In the genomic region with DNA sequence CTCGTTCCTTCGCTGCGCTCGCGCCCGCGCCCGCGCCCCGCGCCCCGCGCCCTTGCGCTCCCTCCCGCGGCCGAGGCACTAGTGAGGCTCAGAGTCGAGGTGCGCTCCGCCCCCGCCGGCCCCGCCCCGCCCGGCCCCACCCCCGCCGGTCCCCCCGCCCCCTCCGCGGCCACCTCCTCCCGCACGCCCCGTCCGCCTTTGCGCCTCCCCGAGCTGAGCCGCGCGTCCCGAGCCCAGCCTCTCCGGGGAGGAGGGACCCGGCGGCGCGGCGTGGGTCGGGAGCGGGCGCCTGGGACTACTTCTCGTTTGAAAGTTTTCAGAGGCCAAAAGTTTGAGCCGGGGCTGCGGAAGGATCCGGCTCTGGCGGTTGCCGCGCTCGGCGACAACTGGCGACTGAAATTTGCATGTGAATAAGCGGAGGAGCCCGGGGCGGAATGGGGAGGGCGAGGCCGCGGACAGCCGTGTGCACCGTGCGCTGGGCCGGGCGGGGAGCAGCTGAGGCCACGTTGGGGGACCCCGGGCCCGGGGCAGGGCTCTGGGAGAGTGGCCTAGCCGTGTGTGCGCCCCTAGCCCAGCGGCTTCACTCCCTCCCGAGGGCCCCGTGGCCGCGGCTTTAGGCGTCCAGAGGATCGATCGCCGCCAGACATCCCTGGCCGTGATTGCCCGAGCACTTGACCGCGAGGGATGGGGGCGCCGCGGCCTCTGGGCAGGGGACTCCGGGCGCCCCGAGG, we compare ENCODE assay signal across 1 cellular context.
TF ChIP-seq lines count a peak whose summit lies in the region.

Gene NOTCH1 (minus strand): TSS at position 83 of the 731 bp plus-strand sequence. CDS start 262 bp downstream, outside the sequence.

TF ChIP-seq in HepG2, 621 proteins besides CTCF, POLR2A, EP300 and RAD21 (continued from another document):
- TF ChIP-seq, protein P1, sequence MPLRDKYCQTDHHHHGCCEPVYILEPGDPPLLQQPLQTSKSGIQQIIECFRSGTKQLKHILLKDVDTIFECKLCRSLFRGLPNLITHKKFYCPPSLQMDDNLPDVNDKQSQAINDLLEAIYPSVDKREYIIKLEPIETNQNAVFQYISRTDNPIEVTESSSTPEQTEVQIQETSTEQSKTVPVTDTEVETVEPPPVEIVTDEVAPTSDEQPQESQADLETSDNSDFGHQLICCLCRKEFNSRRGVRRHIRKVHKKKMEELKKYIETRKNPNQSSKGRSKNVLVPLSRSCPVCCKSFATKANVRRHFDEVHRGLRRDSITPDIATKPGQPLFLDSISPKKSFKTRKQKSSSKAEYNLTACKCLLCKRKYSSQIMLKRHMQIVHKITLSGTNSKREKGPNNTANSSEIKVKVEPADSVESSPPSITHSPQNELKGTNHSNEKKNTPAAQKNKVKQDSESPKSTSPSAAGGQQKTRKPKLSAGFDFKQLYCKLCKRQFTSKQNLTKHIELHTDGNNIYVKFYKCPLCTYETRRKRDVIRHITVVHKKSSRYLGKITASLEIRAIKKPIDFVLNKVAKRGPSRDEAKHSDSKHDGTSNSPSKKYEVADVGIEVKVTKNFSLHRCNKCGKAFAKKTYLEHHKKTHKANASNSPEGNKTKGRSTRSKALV (CRISPR knock-in tag; IDR thresholded peaks at IDR 0.05) = peak; percentile 87; the same call in 1 of the 2 replicates
- peak; percentile 21; the same call in 1 of the 2 replicates for TF ChIP-seq KDM2A (CRISPR knock-in tag; IDR thresholded peaks at IDR 0.05; ENCODE audit: borderline replicate concordance, low read depth)
- no peak for TF ChIP-seq FOXA1 (IDR thresholded peaks at IDR 0.05)
- no peak for TF ChIP-seq FOXA1 (CRISPR knock-in tag; IDR thresholded peaks at IDR 0.05)
- TF ChIP-seq HNRNPLL (IDR thresholded peaks at IDR 0.05; ENCODE audit: low read depth, low read length, poor library complexity, severe bottlenecking) = peak; percentile 4
- peak; percentile 38 for TF ChIP-seq XRCC5 (optimal IDR thresholded peaks at IDR 0.05; ENCODE audit: low read length)
- no peak for TF ChIP-seq ZNF274 (CRISPR knock-in tag; IDR thresholded peaks at IDR 0.05)
- TF ChIP-seq ZFX (CRISPR knock-in tag; IDR thresholded peaks at IDR 0.05; ENCODE audit: low read depth) = peak; percentile 17; the same call in 1 of the 2 replicates
- TF ChIP-seq KDM5B (CRISPR knock-in tag; IDR thresholded peaks at IDR 0.05; ENCODE audit: borderline replicate concordance) = peak; percentile 31; the same call in 1 of the 2 replicates
- TF ChIP-seq CHD2 (IDR thresholded peaks at IDR 0.05; ENCODE audit: low read depth, low read length) = peak; percentile 64
- no peak for TF ChIP-seq MIER3 (CRISPR knock-in tag; IDR thresholded peaks at IDR 0.05; ENCODE audit: borderline replicate concordance)
- TF ChIP-seq ZNF124 (CRISPR knock-in tag; IDR thresholded peaks at IDR 0.05) = no peak
